Comparison of ENCODE assay signal across 8 cellular contexts in genomic region chr19:51704601-51705000, GRCh38. TPM values are rescaled to one million over a fixed set of nuclear protein-coding genes. Genes with fewer than 3 reads are reported as not detected.
DNase-seq lines count a peak whose midpoint lies in the region; ATAC-seq and TF ChIP-seq lines count a peak whose summit lies in the region.

No MANE protein-coding gene starts in this region.

- peak overlapping the region; percentile 82 to 95 (median 93) for H3K27ac Mint-ChIP-seq in CD4-positive, alpha-beta memory T cell

- no peaks in the 10 kb centered on the region for H3K27me3 Mint-ChIP-seq in CD4-positive, alpha-beta memory T cell

- no peaks in the 10 kb centered on the region for H3K9me3 Mint-ChIP-seq in CD4-positive, alpha-beta memory T cell

- peaks cover 24% of the 10 kb centered on the region in 2 donors for H3K36me3 Mint-ChIP-seq in CD4-positive, alpha-beta memory T cell

- H3K4me3 Mint-ChIP-seq in CD4-positive, alpha-beta memory T cell = peak overlapping the region; percentile 80 to 93 (median 88)

- peaks cover 28% of the 10 kb centered on the region for H3K4me1 ChIP-seq in CD4-positive, alpha-beta memory T cell (ENCODE audit: insufficient read depth, low read length)
- peaks cover 13% of the 10 kb centered on the region for H3K4me1 ChIP-seq in osteoblast (ENCODE audit: insufficient read depth, low read length)

- intact Hi-C loops in CD4-positive, alpha-beta memory T cell (cut with micrococcal nuclease) = loop anchor here (1.0 to 5.0 kb wide), 3 partner anchors 110 to 337 kb away; partner anchors contain the start of genes CLDND2, ETFB and ZNF175

- TF ChIP-seq CTCF in RWPE1 (conservative IDR thresholded peaks at IDR 0.05; ENCODE audit: low read depth) (no peak), osteoblast (IDR thresholded peaks at IDR 0.05; ENCODE audit: extremely low read depth, low read depth, low read length) (no peak)

- no peaks in the 10 kb centered on the region for H3K9me3 ChIP-seq in CD4-positive, alpha-beta memory T cell (ENCODE audit: control insufficient read depth in 1 of 2, low read length in 2 of 2)
- no peaks in the 10 kb centered on the region for H3K9me3 ChIP-seq in osteoblast (ENCODE audit: low read depth, low read length)

- no peak for DNase-seq in CD4-positive, alpha-beta memory T cell
- DNase-seq in RWPE1 (ENCODE audit: low spot score) (no peak), epithelial cell of prostate (ENCODE audit: low read depth, low spot score) (no peak), osteoblast (ENCODE audit: insufficient read length, low spot score, missing footprints) (no peak), SW480 (ENCODE audit: low spot score) (no peak), Ammon's horn (ENCODE audit: low spot score) (no peak)

- POLR2A ChIA-PET in CD4-positive, alpha-beta memory T cell (lab: Charles Lee; ENCODE audit: partially characterized antibody) = interaction anchor here (0.6 to 3.0 kb wide), 9 partner anchors 10 to 1816 kb away, joined by 3 to 40 read pairs (median 4); partner anchors contain the start of genes PPP2R1A, SPACA6 and ZNF175
- POLR2A ChIA-PET in RWPE1 (lab: Yijun Ruan, JAX; ENCODE audit: low non-redundant PET) = interaction anchor here (0.8 to 1.8 kb wide), 2 partner anchors 14 to 16 kb away, joined by 3 to 17 read pairs; no protein-coding TSS in a partner anchor

- H3K27me3 ChIP-seq in CD4-positive, alpha-beta memory T cell (ENCODE audit: insufficient read depth, low read length) = no peaks in the 10 kb centered on the region
- H3K27me3 ChIP-seq in osteoblast (ENCODE audit: insufficient read depth, low read length) = no peaks in the 10 kb centered on the region

- peaks cover 7% of the 10 kb centered on the region for H3K36me3 ChIP-seq in CD4-positive, alpha-beta memory T cell (ENCODE audit: insufficient read depth, low read length)
- H3K36me3 ChIP-seq in osteoblast (ENCODE audit: insufficient read depth, low read length) = peaks cover 58% of the 10 kb centered on the region

- H4K20me1 ChIP-seq in osteoblast (ENCODE audit: insufficient read depth, low read length) = peaks cover 12% of the 10 kb centered on the region

- peak overlapping the region; percentile 46 for H2AFZ ChIP-seq in osteoblast (ENCODE audit: low read length)

- H3K4me2 ChIP-seq in osteoblast (ENCODE audit: insufficient read depth, low read length) = peak overlapping the region; percentile 85

- no peak for ATAC-seq in HG03159 (IDR thresholded peaks at IDR 0.05; ENCODE audit: unreplicated experiment)
- no peak for ATAC-seq in HG02798 (IDR thresholded peaks at IDR 0.05; ENCODE audit: poor library complexity, unreplicated experiment)

- H3K4me1 Mint-ChIP-seq in CD4-positive, alpha-beta memory T cell = peaks cover 22 to 55% (median 34%) of the 10 kb centered on the region in 4 donors

- peak overlapping the region; percentile 90 for H3K27ac ChIP-seq in CD4-positive, alpha-beta memory T cell (ENCODE audit: low read depth, low read length)
- H3K27ac ChIP-seq in RWPE1 (peak overlapping the region; percentile 90), epithelial cell of prostate (peak overlapping the region; percentile 71), osteoblast (ENCODE audit: low read depth, low read length) (peak overlapping the region; percentile 89)

- H3K79me2 ChIP-seq in osteoblast (ENCODE audit: insufficient read depth, low read length) = peaks cover 8% of the 10 kb centered on the region

- CTCF ChIA-PET in CD4-positive, alpha-beta memory T cell (lab: Charles Lee; ENCODE audit: partially characterized antibody) = interaction anchor here (1.4 to 2.0 kb wide), 3 partner anchors 14 to 43 kb away, joined by 4 to 7 read pairs (median 6); no protein-coding TSS in a partner anchor
- CTCF ChIA-PET in RWPE1 (lab: Yijun Ruan, JAX) = interaction anchor here (0.5 to 1.9 kb wide), 4 partner anchors 23 to 73 kb away, joined by 3 to 5 read pairs (median 3); no protein-coding TSS in a partner anchor

- peak overlapping the region; percentile 42 to 84 for H3K4me3 ChIP-seq in CD4-positive, alpha-beta memory T cell (ENCODE audit: low read length in 2 of 2)
- peak overlapping the region; percentile 81 for H3K4me3 ChIP-seq in osteoblast (ENCODE audit: insufficient read depth, low read length)

RNA-seq across cellular contexts. Expression of gene SPACA6, which starts 11.5 kb away (rescaled TPM):
- total RNA-seq in CD4-positive, alpha-beta memory T cell = 10 to 100 TPM; 10.2 to 11.0 TPM
- 1 to 10 TPM; 2.5 to 2.9 TPM for polyA plus RNA-seq in CD4-positive, alpha-beta memory T cell
- 9.4 and 12.7 TPM in 2 replicates for total RNA-seq in osteoblast

RNA-seq across cellular contexts. Expression of gene HAS1, which starts 19.2 kb away (rescaled TPM):
- total RNA-seq in CD4-positive, alpha-beta memory T cell = not detected
- not detected for polyA plus RNA-seq in CD4-positive, alpha-beta memory T cell
- total RNA-seq in osteoblast = 5.4 and 6.2 TPM in 2 replicates

RNA-seq across cellular contexts. Expression of gene FPR1, which starts 47.1 kb away (rescaled TPM):
- not detected for total RNA-seq in CD4-positive, alpha-beta memory T cell
- polyA plus RNA-seq in CD4-positive, alpha-beta memory T cell = under 1 TPM in 1 of 2 donors, not detected in 1; 0.30 TPM
- total RNA-seq in osteoblast = 4.4 and 5.1 TPM in 2 replicates

RNA-seq across cellular contexts. Expression of gene FPR2, which starts 56.4 kb away (rescaled TPM):
- total RNA-seq in CD4-positive, alpha-beta memory T cell = not detected
- not detected for polyA plus RNA-seq in CD4-positive, alpha-beta memory T cell
- 0.29 and 0.36 TPM in 2 replicates for total RNA-seq in osteoblast

RNA-seq across cellular contexts. Expression of gene SIGLEC14, which starts 58.0 kb away (rescaled TPM):
- total RNA-seq in CD4-positive, alpha-beta memory T cell = 1 to 10 TPM in 1 of 2 experiments, under 1 TPM in 1; 0.69 to 1.4 TPM
- under 1 TPM in 1 of 2 donors, not detected in 1; 0.11 TPM for polyA plus RNA-seq in CD4-positive, alpha-beta memory T cell
- not detected in 2 replicates for total RNA-seq in osteoblast
